In the genomic region with DNA sequence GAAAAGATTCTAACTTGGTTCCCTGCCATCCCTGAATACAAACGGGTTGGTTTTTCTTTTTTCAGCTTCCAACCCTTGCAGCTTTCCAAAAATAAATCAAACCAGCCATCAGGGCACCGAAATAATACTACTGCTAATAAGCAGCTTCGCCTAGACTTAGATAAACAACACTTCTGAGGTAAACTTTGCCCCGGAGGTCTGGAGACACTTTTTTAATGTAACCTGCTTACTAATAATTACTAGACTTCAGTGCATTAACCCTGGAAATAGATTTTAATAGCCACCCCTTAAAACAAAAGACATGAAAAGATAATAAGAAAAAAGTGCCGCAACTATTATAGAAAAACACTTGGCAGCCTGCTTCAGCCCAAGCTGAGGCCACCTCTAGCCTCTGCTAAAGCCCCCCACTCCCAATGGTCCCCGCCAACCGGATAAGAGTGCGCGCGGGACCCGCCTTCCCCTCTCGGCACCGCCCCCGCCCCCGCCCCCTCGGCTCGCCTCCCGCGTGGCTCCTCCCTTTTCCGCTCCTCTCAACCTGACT, we compare ENCODE assay signal across 1 cellular context.
TF ChIP-seq lines count a peak whose summit lies in the region.

No MANE protein-coding gene starts in this region.

TF ChIP-seq in H1, 55 proteins besides CTCF, POLR2A, EP300 and RAD21:
- TF ChIP-seq POLR2AphosphoS5 (IDR thresholded peaks at IDR 0.05; ENCODE audit: low read depth, low read length), result no peak
- TF ChIP-seq HDAC6 (IDR thresholded peaks at IDR 0.05; ENCODE audit: low read depth, low read length), result no peak
- TF ChIP-seq HDAC2 (IDR thresholded peaks at IDR 0.05; ENCODE audit: borderline replicate concordance in 1 of 2, low read depth in 2 of 2, low read length in 2 of 2), result no peak
- TF ChIP-seq, protein P1, sequence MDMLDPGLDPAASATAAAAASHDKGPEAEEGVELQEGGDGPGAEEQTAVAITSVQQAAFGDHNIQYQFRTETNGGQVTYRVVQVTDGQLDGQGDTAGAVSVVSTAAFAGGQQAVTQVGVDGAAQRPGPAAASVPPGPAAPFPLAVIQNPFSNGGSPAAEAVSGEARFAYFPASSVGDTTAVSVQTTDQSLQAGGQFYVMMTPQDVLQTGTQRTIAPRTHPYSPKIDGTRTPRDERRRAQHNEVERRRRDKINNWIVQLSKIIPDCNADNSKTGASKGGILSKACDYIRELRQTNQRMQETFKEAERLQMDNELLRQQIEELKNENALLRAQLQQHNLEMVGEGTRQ (IDR thresholded peaks at IDR 0.05; ENCODE audit: low read length), result no peak
- TF ChIP-seq, protein P2, sequence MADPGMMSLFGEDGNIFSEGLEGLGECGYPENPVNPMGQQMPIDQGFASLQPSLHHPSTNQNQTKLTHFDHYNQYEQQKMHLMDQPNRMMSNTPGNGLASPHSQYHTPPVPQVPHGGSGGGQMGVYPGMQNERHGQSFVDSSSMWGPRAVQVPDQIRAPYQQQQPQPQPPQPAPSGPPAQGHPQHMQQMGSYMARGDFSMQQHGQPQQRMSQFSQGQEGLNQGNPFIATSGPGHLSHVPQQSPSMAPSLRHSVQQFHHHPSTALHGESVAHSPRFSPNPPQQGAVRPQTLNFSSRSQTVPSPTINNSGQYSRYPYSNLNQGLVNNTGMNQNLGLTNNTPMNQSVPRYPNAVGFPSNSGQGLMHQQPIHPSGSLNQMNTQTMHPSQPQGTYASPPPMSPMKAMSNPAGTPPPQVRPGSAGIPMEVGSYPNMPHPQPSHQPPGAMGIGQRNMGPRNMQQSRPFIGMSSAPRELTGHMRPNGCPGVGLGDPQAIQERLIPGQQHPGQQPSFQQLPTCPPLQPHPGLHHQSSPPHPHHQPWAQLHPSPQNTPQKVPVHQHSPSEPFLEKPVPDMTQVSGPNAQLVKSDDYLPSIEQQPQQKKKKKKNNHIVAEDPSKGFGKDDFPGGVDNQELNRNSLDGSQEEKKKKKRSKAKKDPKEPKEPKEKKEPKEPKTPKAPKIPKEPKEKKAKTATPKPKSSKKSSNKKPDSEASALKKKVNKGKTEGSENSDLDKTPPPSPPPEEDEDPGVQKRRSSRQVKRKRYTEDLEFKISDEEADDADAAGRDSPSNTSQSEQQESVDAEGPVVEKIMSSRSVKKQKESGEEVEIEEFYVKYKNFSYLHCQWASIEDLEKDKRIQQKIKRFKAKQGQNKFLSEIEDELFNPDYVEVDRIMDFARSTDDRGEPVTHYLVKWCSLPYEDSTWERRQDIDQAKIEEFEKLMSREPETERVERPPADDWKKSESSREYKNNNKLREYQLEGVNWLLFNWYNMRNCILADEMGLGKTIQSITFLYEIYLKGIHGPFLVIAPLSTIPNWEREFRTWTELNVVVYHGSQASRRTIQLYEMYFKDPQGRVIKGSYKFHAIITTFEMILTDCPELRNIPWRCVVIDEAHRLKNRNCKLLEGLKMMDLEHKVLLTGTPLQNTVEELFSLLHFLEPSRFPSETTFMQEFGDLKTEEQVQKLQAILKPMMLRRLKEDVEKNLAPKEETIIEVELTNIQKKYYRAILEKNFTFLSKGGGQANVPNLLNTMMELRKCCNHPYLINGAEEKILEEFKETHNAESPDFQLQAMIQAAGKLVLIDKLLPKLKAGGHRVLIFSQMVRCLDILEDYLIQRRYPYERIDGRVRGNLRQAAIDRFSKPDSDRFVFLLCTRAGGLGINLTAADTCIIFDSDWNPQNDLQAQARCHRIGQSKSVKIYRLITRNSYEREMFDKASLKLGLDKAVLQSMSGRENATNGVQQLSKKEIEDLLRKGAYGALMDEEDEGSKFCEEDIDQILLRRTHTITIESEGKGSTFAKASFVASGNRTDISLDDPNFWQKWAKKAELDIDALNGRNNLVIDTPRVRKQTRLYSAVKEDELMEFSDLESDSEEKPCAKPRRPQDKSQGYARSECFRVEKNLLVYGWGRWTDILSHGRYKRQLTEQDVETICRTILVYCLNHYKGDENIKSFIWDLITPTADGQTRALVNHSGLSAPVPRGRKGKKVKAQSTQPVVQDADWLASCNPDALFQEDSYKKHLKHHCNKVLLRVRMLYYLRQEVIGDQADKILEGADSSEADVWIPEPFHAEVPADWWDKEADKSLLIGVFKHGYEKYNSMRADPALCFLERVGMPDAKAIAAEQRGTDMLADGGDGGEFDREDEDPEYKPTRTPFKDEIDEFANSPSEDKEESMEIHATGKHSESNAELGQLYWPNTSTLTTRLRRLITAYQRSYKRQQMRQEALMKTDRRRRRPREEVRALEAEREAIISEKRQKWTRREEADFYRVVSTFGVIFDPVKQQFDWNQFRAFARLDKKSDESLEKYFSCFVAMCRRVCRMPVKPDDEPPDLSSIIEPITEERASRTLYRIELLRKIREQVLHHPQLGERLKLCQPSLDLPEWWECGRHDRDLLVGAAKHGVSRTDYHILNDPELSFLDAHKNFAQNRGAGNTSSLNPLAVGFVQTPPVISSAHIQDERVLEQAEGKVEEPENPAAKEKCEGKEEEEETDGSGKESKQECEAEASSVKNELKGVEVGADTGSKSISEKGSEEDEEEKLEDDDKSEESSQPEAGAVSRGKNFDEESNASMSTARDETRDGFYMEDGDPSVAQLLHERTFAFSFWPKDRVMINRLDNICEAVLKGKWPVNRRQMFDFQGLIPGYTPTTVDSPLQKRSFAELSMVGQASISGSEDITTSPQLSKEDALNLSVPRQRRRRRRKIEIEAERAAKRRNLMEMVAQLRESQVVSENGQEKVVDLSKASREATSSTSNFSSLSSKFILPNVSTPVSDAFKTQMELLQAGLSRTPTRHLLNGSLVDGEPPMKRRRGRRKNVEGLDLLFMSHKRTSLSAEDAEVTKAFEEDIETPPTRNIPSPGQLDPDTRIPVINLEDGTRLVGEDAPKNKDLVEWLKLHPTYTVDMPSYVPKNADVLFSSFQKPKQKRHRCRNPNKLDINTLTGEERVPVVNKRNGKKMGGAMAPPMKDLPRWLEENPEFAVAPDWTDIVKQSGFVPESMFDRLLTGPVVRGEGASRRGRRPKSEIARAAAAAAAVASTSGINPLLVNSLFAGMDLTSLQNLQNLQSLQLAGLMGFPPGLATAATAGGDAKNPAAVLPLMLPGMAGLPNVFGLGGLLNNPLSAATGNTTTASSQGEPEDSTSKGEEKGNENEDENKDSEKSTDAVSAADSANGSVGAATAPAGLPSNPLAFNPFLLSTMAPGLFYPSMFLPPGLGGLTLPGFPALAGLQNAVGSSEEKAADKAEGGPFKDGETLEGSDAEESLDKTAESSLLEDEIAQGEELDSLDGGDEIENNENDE (IDR thresholded peaks at IDR 0.05; ENCODE audit: insufficient replicate concordance, low read length), result no peak
- TF ChIP-seq YY1 (IDR thresholded peaks at IDR 0.05; ENCODE audit: low read depth, low read length), result no peak
- TF ChIP-seq EGR1 (IDR thresholded peaks at IDR 0.05; ENCODE audit: borderline replicate concordance, low read depth, low read length), result no peak
